In genomic region chr2:190359896-190360376, GRCh38 we compare ENCODE assay signal across 8 cellular contexts. TPM values are rescaled to one million over a fixed set of nuclear protein-coding genes. Genes with fewer than 3 reads are reported as not detected.
DNase-seq lines count a peak whose midpoint lies in the region; ATAC-seq and TF ChIP-seq lines count a peak whose summit lies in the region.

No MANE protein-coding gene starts in this region.

- H3K27me3 ChIP-seq in Peyer's patch: no peaks in the 10 kb centered on the region
- no peaks in the 10 kb centered on the region for H3K27me3 ChIP-seq in ascending aorta
- no peaks in the 10 kb centered on the region for H3K27me3 ChIP-seq in skeletal muscle tissue (ENCODE audit: control insufficient read depth in 3 of 3, insufficient read depth in 3 of 3, low read length in 3 of 3)

- H3K4me3 ChIP-seq in Peyer's patch: peak overlapping the region; percentile 16 to 40 (median 33)
- H3K4me3 ChIP-seq in ascending aorta: peak overlapping the region; percentile 37 to 56
- H3K4me3 ChIP-seq in skeletal muscle tissue (ENCODE audit: low read length in 3 of 3): peak overlapping the region; percentile 50 to 61 (median 56)

- H3K4me1 ChIP-seq in Peyer's patch (peaks cover 0 to 38% (median 3%) of the 10 kb centered on the region in 4 donors), ascending aorta (peaks cover 0 to 9% of the 10 kb centered on the region in 2 donors), skeletal muscle tissue (ENCODE audit: control insufficient read depth in 3 of 3, insufficient read depth in 3 of 3, low read length in 3 of 3) (peaks cover 5 to 24% (median 18%) of the 10 kb centered on the region in 3 donors)

- TF ChIP-seq POLR2A in Peyer's patch (IDR thresholded peaks at IDR 0.05): no peak

- peak; percentile 45 to 68 (median 65) for DNase-seq in Peyer's patch
- DNase-seq in ascending aorta (ENCODE audit: low spot score in 2 of 2): peak in 1 of 2 donors; percentile 70
- peak in 39 of 51 donors; percentile 9 to 79 (median 49) for DNase-seq in hypothalamus (lab: John Stamatoyannopoulos, UW)
- no peak for DNase-seq in SIG-M5 treated with dmso at 0.1 percent for 504 hours (lab: John Stamatoyannopoulos, UW; ENCODE audit: unreplicated experiment)

- TF ChIP-seq CTCF in Peyer's patch (IDR thresholded peaks at IDR 0.05): no peak
- TF ChIP-seq CTCF in ascending aorta (IDR thresholded peaks at IDR 0.05): no peak

- peaks cover 0 to 16% (median 0%) of the 10 kb centered on the region in 3 donors for H3K36me3 ChIP-seq in Peyer's patch
- H3K36me3 ChIP-seq in ascending aorta: peaks cover 0 to 21% of the 10 kb centered on the region in 2 donors
- H3K36me3 ChIP-seq in skeletal muscle tissue (ENCODE audit: control insufficient read depth in 3 of 3, insufficient read depth in 3 of 3, low read length in 3 of 3): peaks cover 0 to 9% (median under 1%) of the 10 kb centered on the region in 3 donors

- intact Hi-C loops in ascending aorta (cut with DNase I): no loop called here

- ATAC-seq in GM18858 (IDR thresholded peaks at IDR 0.05; ENCODE audit: unreplicated experiment) (peak; percentile 88), HG02885 (IDR thresholded peaks at IDR 0.05; ENCODE audit: poor library complexity, unreplicated experiment) (peak; percentile 91), HG03025 (IDR thresholded peaks at IDR 0.05; ENCODE audit: low FRiP score, unreplicated experiment) (no peak)

- H3K27ac ChIP-seq in Peyer's patch (peak overlapping the region; percentile 18 to 72 (median 60)), ascending aorta (peak overlapping the region in 1 of 2 donors; percentile 35), skeletal muscle tissue (ENCODE audit: low read depth, low read length) (peak overlapping the region; percentile 57)

- peak overlapping the region; percentile 6 to 66 (median 65) for H3K9ac ChIP-seq in skeletal muscle tissue (ENCODE audit: low read depth in 1 of 3, low read length in 3 of 3)

- H3K9me3 ChIP-seq in Peyer's patch: no peaks in the 10 kb centered on the region
- H3K9me3 ChIP-seq in ascending aorta: no peaks in the 10 kb centered on the region
- no peaks in the 10 kb centered on the region for H3K9me3 ChIP-seq in skeletal muscle tissue (ENCODE audit: control insufficient read depth in 3 of 3, low read length in 3 of 3)

RNA-seq across cellular contexts. Expression of gene INPP1, which starts 16.5 kb away (rescaled TPM):
- total RNA-seq in Peyer's patch (10 to 100 TPM; 10.7 to 37.9 (median 32.1) TPM), ascending aorta (13.3 TPM), skeletal muscle tissue (8.4 TPM)

RNA-seq across cellular contexts. Expression of gene HIBCH, which starts 40.3 kb away (rescaled TPM):
- total RNA-seq in Peyer's patch (10 to 100 TPM; 20.0 to 38.8 (median 27.4) TPM), ascending aorta (3.7 TPM), skeletal muscle tissue (26.1 TPM)

RNA-seq across cellular contexts. Expression of gene MFSD6, which starts 48.2 kb away (rescaled TPM):
- total RNA-seq in Peyer's patch: 100 to 1,000 TPM in 3 of 4 donors, 10 to 100 TPM in 1; 40.4 to 184 (median 119) TPM
- total RNA-seq in ascending aorta: 53.2 TPM
- 8.4 TPM for total RNA-seq in skeletal muscle tissue
